Comparison of ENCODE assay signal across 1 cellular context in genomic region chr16:69378036-69378435, GRCh38.
TF ChIP-seq lines count a peak whose summit lies in the region.

No MANE protein-coding gene starts in this region.

TF ChIP-seq in endothelial cell of umbilical vein, 7 proteins besides CTCF, POLR2A, EP300 and RAD21:
- TF ChIP-seq MAX (IDR thresholded peaks at IDR 0.05; ENCODE audit: insufficient read depth, insufficient read length) (no peak), JUN (IDR thresholded peaks at IDR 0.05; ENCODE audit: borderline replicate concordance, insufficient read depth, insufficient read length, low read depth) (no peak), MYC (IDR thresholded peaks at IDR 0.05; ENCODE audit: low read depth, low read length) (no peak), EZH2 (IDR thresholded peaks at IDR 0.05; ENCODE audit: borderline replicate concordance, low read depth, low read length, severe bottlenecking) (no peak), FOS (IDR thresholded peaks at IDR 0.05; ENCODE audit: borderline replicate concordance, insufficient read depth, low read length) (no peak), GATA2 (IDR thresholded peaks at IDR 0.05; ENCODE audit: insufficient read depth, insufficient read length, low read depth, low read length) (no peak), POLR2AphosphoS5 (IDR thresholded peaks at IDR 0.05; ENCODE audit: insufficient read depth, low read depth, low read length) (no peak)
